Comparison of ENCODE assay signal across 11 cellular contexts in genomic region chr22:26431151-26431995, GRCh38. TPM values are rescaled to one million over a fixed set of nuclear protein-coding genes. Genes with fewer than 3 reads are reported as not detected.
DNase-seq lines count a peak whose midpoint lies in the region; ATAC-seq and TF ChIP-seq lines count a peak whose summit lies in the region.
"Had no signal": no experiment of that assay in that cellular context is flagged by ENCODE, and none has a peak within 500 bp of the region (broad histone marks: within the 10 kb centered on the region; RNA-seq: fewer than 3 reads in every experiment).

No MANE protein-coding gene starts in this region.

- H3K4me1 ChIP-seq in right atrium auricular region (peaks cover 0 to 13% of the 10 kb centered on the region in 2 donors), vagina (peaks cover 13% of the 10 kb centered on the region)

- H3K9me3 ChIP-seq in right atrium auricular region, result no peaks in the 10 kb centered on the region
- no peaks in the 10 kb centered on the region for H3K9me3 ChIP-seq in vagina

- H3K27ac Mint-ChIP-seq in activated naive CD8-positive, alpha-beta T cell treated with anti-CD3 and anti-CD28 coated beads for 36 hours, result peak overlapping the region; percentile 92
- H3K27ac Mint-ChIP-seq in natural killer cell, result no peak overlapping the region

- peaks cover 48% of the 10 kb centered on the region for H3K36me3 Mint-ChIP-seq in activated naive CD8-positive, alpha-beta T cell treated with anti-CD3 and anti-CD28 coated beads for 36 hours
- peaks cover 7% of the 10 kb centered on the region for H3K36me3 Mint-ChIP-seq in natural killer cell

- peaks cover 5% of the 10 kb centered on the region for H3K27me3 Mint-ChIP-seq in activated naive CD8-positive, alpha-beta T cell treated with anti-CD3 and anti-CD28 coated beads for 36 hours
- H3K27me3 Mint-ChIP-seq in natural killer cell (ENCODE audit: low read depth in 2 of 2), result peaks cover 0 to 3% of the 10 kb centered on the region in 2 donors

- peaks cover 68% of the 10 kb centered on the region for H3K4me1 Mint-ChIP-seq in activated naive CD8-positive, alpha-beta T cell treated with anti-CD3 and anti-CD28 coated beads for 36 hours
- H3K4me1 Mint-ChIP-seq in natural killer cell, result peaks cover 24 to 45% of the 10 kb centered on the region in 2 donors

- H3K4me3 Mint-ChIP-seq in activated naive CD8-positive, alpha-beta T cell treated with anti-CD3 and anti-CD28 coated beads for 36 hours, result peak overlapping the region; percentile 95
- peak overlapping the region; percentile 73 for H3K4me3 Mint-ChIP-seq in natural killer cell

- no peak for TF ChIP-seq POLR2A in vagina (IDR thresholded peaks at IDR 0.05)

- no peaks in the 10 kb centered on the region for H3K9me3 Mint-ChIP-seq in activated naive CD8-positive, alpha-beta T cell treated with anti-CD3 and anti-CD28 coated beads for 36 hours
- no peaks in the 10 kb centered on the region for H3K9me3 Mint-ChIP-seq in natural killer cell

- H3K4me3 ChIP-seq in right atrium auricular region (no peak overlapping the region), vagina (no peak overlapping the region)

- TF ChIP-seq CTCF in natural killer cell (IDR thresholded peaks at IDR 0.05) (no peak), right atrium auricular region (IDR thresholded peaks at IDR 0.05) (no peak), vagina (IDR thresholded peaks at IDR 0.05) (no peak)

- H3K27me3 ChIP-seq in right atrium auricular region, result no peaks in the 10 kb centered on the region
- H3K27me3 ChIP-seq in vagina, result no peaks in the 10 kb centered on the region

- no peak for ATAC-seq in natural killer cell
- ATAC-seq: Right ventricle myocardium inferior had no signal

- H3K36me3 ChIP-seq in right atrium auricular region (no peaks in the 10 kb centered on the region), vagina (no peaks in the 10 kb centered on the region)

- intact Hi-C loops in natural killer cell (cut with micrococcal nuclease), result no loop called here
- intact Hi-C loops in vagina (cut with DNase I), result no loop called here

- H3K27ac ChIP-seq in right atrium auricular region (no peak overlapping the region), vagina (no peak overlapping the region)

- peak; percentile 29 for DNase-seq in Daoy (ENCODE audit: low read depth)
- peak; percentile 23 for DNase-seq in HT1080 (ENCODE audit: low read depth)
- no peak for DNase-seq in activated naive CD8-positive, alpha-beta T cell treated with anti-CD3 and anti-CD28 coated beads for 36 hours
- DNase-seq in natural killer cell, result no peak
- no peak for DNase-seq in right atrium auricular region (ENCODE audit: low spot score)
- DNase-seq in vagina (ENCODE audit: extremely low spot score in 2 of 2), result no peak
- no peak for DNase-seq in NCI-H345 treated with DMSO at 0.1 percent for 48 hours (lab: John Stamatoyannopoulos, UW; ENCODE audit: unreplicated experiment)
- DNase-seq in SHP77 treated with DMSO at 0.1 percent for 48 hours (lab: John Stamatoyannopoulos, UW), result no peak
- DNase-seq: DMS153, NCI-H2029 had no signal

RNA-seq across cellular contexts. Expression of gene ASPHD2, which starts 2.3 kb away (rescaled TPM):
- 3.9 and 4.2 TPM in 2 replicates for total RNA-seq in Daoy (2014; rRNA removed; shearing (Covaris generic))
- total RNA-seq in HT1080 (2014; rRNA removed; shearing (Covaris generic)), result 6.3 and 8.7 TPM in 2 replicates
- polyA plus RNA-seq in HT1080 (2015; cell fraction: cytosol; rRNA removed), result 2.7 and 3.8 TPM in 2 replicates
- 2.6 and 2.8 TPM in 2 replicates for polyA plus RNA-seq in HT1080 (2015; cell fraction: nucleus; rRNA removed)
- total RNA-seq in activated naive CD8-positive, alpha-beta T cell treated with anti-CD3 and anti-CD28 coated beads for 36 hours, result 10 to 100 TPM; 14.9 to 15.9 TPM
- total RNA-seq in natural killer cell, result 1 to 10 TPM; 1.6 to 3.0 (median 1.9) TPM
- under 1 TPM; 0.11 to 0.71 TPM for total RNA-seq in right atrium auricular region
- 2.2 TPM for total RNA-seq in vagina

RNA-seq across cellular contexts. Expression of gene HPS4, which starts 52.2 kb away (rescaled TPM):
- 29.3 and 38.2 TPM in 2 replicates for total RNA-seq in Daoy (2014; rRNA removed; shearing (Covaris generic))
- 23.4 and 28.6 TPM in 2 replicates for total RNA-seq in HT1080 (2014; rRNA removed; shearing (Covaris generic))
- polyA plus RNA-seq in HT1080 (2015; cell fraction: cytosol; rRNA removed), result 30.4 and 33.2 TPM in 2 replicates
- polyA plus RNA-seq in HT1080 (2015; cell fraction: nucleus; rRNA removed), result 72.3 and 77.9 TPM in 2 replicates
- 10 to 100 TPM; 46.9 to 51.3 TPM for total RNA-seq in activated naive CD8-positive, alpha-beta T cell treated with anti-CD3 and anti-CD28 coated beads for 36 hours
- total RNA-seq in natural killer cell, result 10 to 100 TPM; 44.8 to 53.6 (median 50.7) TPM
- total RNA-seq in right atrium auricular region, result 10 to 100 TPM in 1 of 2 donors, 1 to 10 TPM in 1; 6.8 to 10.8 TPM
- 36.1 TPM for total RNA-seq in vagina

RNA-seq across cellular contexts. Expression of gene SRRD, which starts 52.3 kb away (rescaled TPM):
- 32.8 and 43.5 TPM in 2 replicates for total RNA-seq in Daoy (2014; rRNA removed; shearing (Covaris generic))
- total RNA-seq in HT1080 (2014; rRNA removed; shearing (Covaris generic)), result 27.3 and 37.1 TPM in 2 replicates
- polyA plus RNA-seq in HT1080 (2015; cell fraction: cytosol; rRNA removed), result 36.6 and 38.2 TPM in 2 replicates
- polyA plus RNA-seq in HT1080 (2015; cell fraction: nucleus; rRNA removed), result 19.4 and 22.5 TPM in 2 replicates
- total RNA-seq in activated naive CD8-positive, alpha-beta T cell treated with anti-CD3 and anti-CD28 coated beads for 36 hours, result 10 to 100 TPM; 34.5 to 36.6 TPM
- 10 to 100 TPM; 18.8 to 21.5 (median 21.4) TPM for total RNA-seq in natural killer cell
- 10 to 100 TPM; 20.4 to 25.0 TPM for total RNA-seq in right atrium auricular region
- total RNA-seq in vagina, result 11.0 TPM

Comparison
In these comparisons a context has a peak if more than half of its experiments do, and no peak if none do; other contexts are left out.
1. DNase-seq: peak in Daoy (single experiment) and HT1080 (single experiment); none in activated naive CD8-positive, alpha-beta T cell treated with anti-CD3 and anti-CD28 coated beads for 36 hours (single experiment), natural killer cell (single experiment), right atrium auricular region (single experiment), vagina (0 of 2), NCI-H345 treated with DMSO at 0.1 percent for 48 hours (single experiment) and SHP77 treated with DMSO at 0.1 percent for 48 hours (single experiment).